ENCODE assay signal across 11 cellular contexts in the genomic region with DNA sequence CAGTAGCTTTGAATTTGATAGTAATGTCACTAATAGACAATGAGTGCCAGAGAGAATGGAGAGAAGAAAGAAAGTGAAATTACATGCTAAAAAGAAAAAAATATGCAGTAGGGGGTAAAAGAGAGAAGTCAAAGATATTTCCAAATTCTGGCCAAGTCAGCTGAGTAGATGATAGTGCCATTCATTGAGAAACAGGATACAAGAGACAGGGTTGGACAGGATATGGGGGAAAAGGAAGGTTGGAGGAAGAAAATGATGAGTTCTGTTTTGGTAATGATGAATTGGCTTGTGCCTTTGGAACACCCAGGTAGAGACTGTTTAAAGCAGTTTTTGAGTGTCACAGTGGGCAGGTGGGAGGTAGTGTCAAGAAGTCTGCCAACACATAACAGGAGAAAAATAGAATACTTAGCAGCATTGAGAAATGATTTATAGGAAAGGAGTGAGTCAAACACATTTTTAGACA.
DNase-seq lines count a peak whose midpoint lies in the region; ATAC-seq, FAIRE-seq and TF ChIP-seq lines count a peak whose summit lies in the region.
"Had no signal": no experiment of that assay in that cellular context is flagged by ENCODE, and none has a peak within 500 bp of the region (broad histone marks: within the 10 kb centered on the region; RNA-seq: fewer than 3 reads in every experiment).

No MANE protein-coding gene starts in this region.

- no peaks in the 10 kb centered on the region for H3K27me3 ChIP-seq in HCT116 (ENCODE audit: insufficient read depth, low read length)

- no peaks in the 10 kb centered on the region for H3K9me3 ChIP-seq in HCT116 (ENCODE audit: control insufficient read depth in 1 of 2, insufficient read depth in 1 of 2, low read depth in 1 of 2, low read length in 2 of 2)

- CTCF ChIA-PET in HCT116 (lab: Charles Lee) = no interaction called here

- peak overlapping the region in 1 of 2 experiments; percentile 28; a peak in 1 of 4 replicates for H3K4me3 ChIP-seq in HCT116 (replicated peaks in 1 of 2; ENCODE audit: low read depth in 1 of 2, low read length in 2 of 2)

- H4K20me1 ChIP-seq in HCT116 (ENCODE audit: insufficient read depth) = no peaks in the 10 kb centered on the region

- no peak for TF ChIP-seq POLR2A in HCT116 (IDR thresholded peaks at IDR 0.05; ENCODE audit: borderline replicate concordance, extremely low read depth, insufficient read depth, insufficient read length)

- no peaks in the 10 kb centered on the region for H3K36me3 ChIP-seq in HCT116 (ENCODE audit: control insufficient read depth in 1 of 2, insufficient read depth in 2 of 2, low read length in 2 of 2)

- H3K9ac ChIP-seq in HCT116 (ENCODE audit: low read length) = peak overlapping the region; percentile 13; the same call in 1 of the 2 replicates

- TSS peak; percentile 75 for BruUV-seq in HCT116 (replicated peaks; lab: Mats Ljungman, UMichigan)

- H3K27ac ChIP-seq in HCT116 (ENCODE audit: low read depth, low read length) (peak overlapping the region; percentile 94), epithelial cell of prostate (peak overlapping the region; percentile 79), temporal lobe (ENCODE audit: low read depth, low read length) (peak overlapping the region; percentile 57)

- FAIRE-seq in RCC 7860 (lab: Jason Lieb, UNC) = no peak
- FAIRE-seq: GM12892 had no signal

- H3K4me2 ChIP-seq in HCT116 (ENCODE audit: low read length) = peak overlapping the region; percentile 71

- intact Hi-C loops in HCT116 (cut with micrococcal nuclease) = loop anchor here (1.0 kb wide), 1 partner anchor 13 kb away; no protein-coding TSS in a partner anchor

- TF ChIP-seq CTCF in HCT116 (IDR thresholded peaks at IDR 0.05 in 2 of 3, conservative IDR thresholded peaks at IDR 0.05 in 1 of 3; ENCODE audit: borderline replicate concordance in 1 of 3, insufficient read depth in 1 of 3, low read depth in 2 of 3, low read length in 2 of 3) = no peak

- TF ChIP-seq RAD21 in HCT116 (IDR thresholded peaks at IDR 0.05; ENCODE audit: low read depth) = no peak

- POLR2A ChIA-PET in HCT116 (lab: Charles Lee) = no interaction called here

- no peaks in the 10 kb centered on the region for H3K9me2 ChIP-seq in HCT116 (ENCODE audit: insufficient read depth)

- peak; percentile 14 for ATAC-seq in HCT116
- no peak for ATAC-seq in GM18519 (IDR thresholded peaks at IDR 0.05; ENCODE audit: low FRiP score, unreplicated experiment)
- ATAC-seq in HG03439 (IDR thresholded peaks at IDR 0.05; ENCODE audit: unreplicated experiment) = no peak

- H3K4me1 ChIP-seq in HCT116 (ENCODE audit: control insufficient read depth in 1 of 2, insufficient read depth in 2 of 2, low read length in 2 of 2) = peaks cover 40 to 42% of the 10 kb centered on the region in 2 experiments

- RAD21 ChIA-PET in HCT116 (lab: Charles Lee; ENCODE audit: low non-redundant PET in 1 of 2, low total read pairs in 2 of 2, uncharacterized antibody in 2 of 2, unreplicated experiment in 2 of 2) = no interaction called here

- peak overlapping the region; percentile 36 for H2AFZ ChIP-seq in HCT116 (ENCODE audit: low read depth, low read length, poor library complexity, severe bottlenecking)

- DNase-seq in HCT116 (ENCODE audit: low read depth, low spot score) (no peak), RCC 7860 (ENCODE audit: low spot score) (peak; percentile 37), epithelial cell of prostate (ENCODE audit: low read depth, low spot score) (no peak), foreskin melanocyte (no peak), D341Med (ENCODE audit: low spot score) (no peak)
- DNase-seq: CD4-positive, CD25-positive, alpha-beta regulatory T cell; endodermal cell had no signal

- no peaks in the 10 kb centered on the region for H3K79me2 ChIP-seq in HCT116 (ENCODE audit: insufficient read depth, low read length)

TF ChIP-seq in HCT116, 20 proteins besides CTCF, POLR2A, EP300 and RAD21:
- no peak; the same call in 1 of the 2 replicates for TF ChIP-seq EGR1 (IDR thresholded peaks at IDR 0.05; ENCODE audit: low read depth)
- TF ChIP-seq JUND (IDR thresholded peaks at IDR 0.05) = no peak
- no peak for TF ChIP-seq SIN3A (IDR thresholded peaks at IDR 0.05; ENCODE audit: low read depth)
- TF ChIP-seq SRF (IDR thresholded peaks at IDR 0.05; ENCODE audit: low read depth) = peak; percentile 24; the same call in 1 of the 2 replicates
- peak; percentile 9; the same call in 1 of the 2 replicates for TF ChIP-seq CEBPB (IDR thresholded peaks at IDR 0.05; ENCODE audit: low read depth)
- TF ChIP-seq POLR2AphosphoS5 (IDR thresholded peaks at IDR 0.05; ENCODE audit: low read depth, low read length) = no peak
- no peak for TF ChIP-seq TCF7L2 (IDR thresholded peaks at IDR 0.05; ENCODE audit: borderline replicate concordance, extremely low read depth, insufficient read depth, insufficient read length)
